In genomic region chr15:65089206-65089824, GRCh38 we compare ENCODE assay signal across 10 cellular contexts. TPM values are rescaled to one million over a fixed set of nuclear protein-coding genes. Genes with fewer than 3 reads are reported as not detected.
DNase-seq lines count a peak whose midpoint lies in the region; ATAC-seq and TF ChIP-seq lines count a peak whose summit lies in the region.
"Had no signal": no experiment of that assay in that cellular context is flagged by ENCODE, and none has a peak within 500 bp of the region (broad histone marks: within the 10 kb centered on the region; RNA-seq: fewer than 3 reads in every experiment).

No MANE protein-coding gene starts in this region.

- H3K4me3 ChIP-seq in AG04450 (ENCODE audit: low read depth, low read length) (no peak overlapping the region), endodermal cell (ENCODE audit: low read length) (peak overlapping the region; percentile 12)

- CTCF ChIA-PET in AG04450 (lab: Charles Lee): interaction anchor here (0.7 to 2.1 kb wide), 2 partner anchors 12 to 31 kb away, joined by 3 to 10 read pairs; no protein-coding TSS in a partner anchor

- H3K27ac Mint-ChIP-seq in endodermal cell: peak overlapping the region; percentile 64

- H3K9me3 ChIP-seq in AG04450 (ENCODE audit: control insufficient read depth, insufficient read depth, low read length): no peaks in the 10 kb centered on the region
- no peaks in the 10 kb centered on the region for H3K9me3 ChIP-seq in endodermal cell (ENCODE audit: control insufficient read depth, low read length)

- intact Hi-C loops in sciatic nerve (cut with DNase I): no loop called here

- H3K4me1 Mint-ChIP-seq in endodermal cell: peaks cover 46% of the 10 kb centered on the region

- no peak overlapping the region for H3K9ac ChIP-seq in endodermal cell (ENCODE audit: extremely low read depth, low read length, poor library complexity, severe bottlenecking)

- DNase-seq in AG04450 (ENCODE audit: low read depth, low spot score) (peak; percentile 59), endodermal cell (no peak), left kidney (ENCODE audit: low read depth, low spot score) (peak; percentile 49), sciatic nerve (ENCODE audit: low spot score) (no peak), RPMI8226 (no peak)
- DNase-seq: activated naive CD4-positive, alpha-beta T cell treated with Interleukin-2 at 50 U/mL for 16 hours; Calu3 had no signal

- H3K27ac ChIP-seq in AG04450 (ENCODE audit: low read depth, low read length): no peak overlapping the region
- no peak overlapping the region for H3K27ac ChIP-seq in endodermal cell (ENCODE audit: low read depth, low read length)

- no peaks in the 10 kb centered on the region for H3K36me3 ChIP-seq in endodermal cell (ENCODE audit: control insufficient read depth, insufficient read depth, low read length)

- peaks cover 25% of the 10 kb centered on the region for H3K4me1 ChIP-seq in endodermal cell (ENCODE audit: control insufficient read depth, insufficient read depth, low read length)

- peak overlapping the region; percentile 26 for H3K4me3 Mint-ChIP-seq in endodermal cell

- 79 to 83% methylated on average over 2 to 5 of the region's 5 CpGs for WGBS in endodermal cell (ENCODE audit: insufficient coverage in 1 of 2, insufficient read length in 1 of 2), 2 experiments

- peaks cover 11% of the 10 kb centered on the region for H3K27me3 ChIP-seq in AG04450 (ENCODE audit: control insufficient read depth, insufficient read depth, low read length)
- no peaks in the 10 kb centered on the region for H3K27me3 ChIP-seq in endodermal cell (ENCODE audit: control insufficient read depth, insufficient read depth, low read length, poor library complexity, severe bottlenecking)

- TF ChIP-seq CTCF in AG04450 (IDR thresholded peaks at IDR 0.05; ENCODE audit: low read depth, low read length) (no peak), endodermal cell (conservative IDR thresholded peaks at IDR 0.05) (no peak)

- H3K9me3 Mint-ChIP-seq in endodermal cell: no peaks in the 10 kb centered on the region

- POLR2A ChIA-PET in AG04450 (lab: Yijun Ruan, JAX): interaction anchor here (0.6 to 3.3 kb wide), 4 partner anchors 12 to 98 kb away, joined by 3 to 23 read pairs (median 6); partner anchors contain the start of gene RASL12

- H3K27me3 Mint-ChIP-seq in endodermal cell (ENCODE audit: insufficient read depth): peaks cover 18% of the 10 kb centered on the region

- no peaks in the 10 kb centered on the region for H3K36me3 Mint-ChIP-seq in endodermal cell (ENCODE audit: low read depth)

- peak; percentile 68 for ATAC-seq in sciatic nerve
- no peak for ATAC-seq in HG02970 (IDR thresholded peaks at IDR 0.05; ENCODE audit: low FRiP score, unreplicated experiment)
- ATAC-seq in GM19035 (IDR thresholded peaks at IDR 0.05; ENCODE audit: unreplicated experiment): no peak
- no peak for ATAC-seq in GM21528 (IDR thresholded peaks at IDR 0.05; ENCODE audit: low FRiP score, unreplicated experiment)

RNA-seq across cellular contexts. Expression of gene KBTBD13, which starts 12.8 kb away (rescaled TPM):
- not detected in 2 replicates for polyA plus RNA-seq in AG04450 (2011; rRNA removed)
- polyA minus RNA-seq in AG04450 (2011; rRNA and poly(A)+ RNA removed): 0.09 TPM in 1 of 2 replicates, not detected in the other
- total RNA-seq in endodermal cell: not detected
- polyA plus RNA-seq in endodermal cell (2013, experiment 1 of 2): not detected
- polyA plus RNA-seq in endodermal cell (2013, experiment 2 of 2): not detected
- total RNA-seq in sciatic nerve: 0.27 TPM
- total RNA-seq: Calu3 had no signal

RNA-seq across cellular contexts. Expression of gene RASL12, which starts 21.5 kb away (rescaled TPM):
- 11.4 and 13.8 TPM in 2 replicates for polyA plus RNA-seq in AG04450 (2011; rRNA removed)
- 13.9 and 21.2 TPM in 2 replicates for polyA minus RNA-seq in AG04450 (2011; rRNA and poly(A)+ RNA removed)
- 10 to 100 TPM; 27.2 TPM for total RNA-seq in endodermal cell
- 11.5 TPM for polyA plus RNA-seq in endodermal cell (2013, experiment 1 of 2)
- 11.1 TPM for polyA plus RNA-seq in endodermal cell (2013, experiment 2 of 2)
- 23.0 TPM for total RNA-seq in sciatic nerve

RNA-seq across cellular contexts. Expression of gene UBAP1L, which starts 25.7 kb away (rescaled TPM):
- 0.46 and 0.55 TPM in 2 replicates for polyA plus RNA-seq in AG04450 (2011; rRNA removed)
- 1.4 TPM in 2 replicates for polyA minus RNA-seq in AG04450 (2011; rRNA and poly(A)+ RNA removed)
- total RNA-seq in endodermal cell: 1 to 10 TPM; 3.4 to 4.2 TPM
- 2.7 TPM for polyA plus RNA-seq in endodermal cell (2013, experiment 1 of 2)
- 3.1 TPM for polyA plus RNA-seq in endodermal cell (2013, experiment 2 of 2)
- total RNA-seq in sciatic nerve: 13.4 TPM

RNA-seq across cellular contexts. Expression of gene SLC51B, which starts 44.1 kb away (rescaled TPM):
- 0.50 and 0.61 TPM in 2 replicates for polyA plus RNA-seq in AG04450 (2011; rRNA removed)
- polyA minus RNA-seq in AG04450 (2011; rRNA and poly(A)+ RNA removed): 0.48 TPM in 1 of 2 replicates, not detected in the other
- total RNA-seq in endodermal cell: not detected
- polyA plus RNA-seq in endodermal cell (2013, experiment 1 of 2): not detected
- polyA plus RNA-seq in endodermal cell (2013, experiment 2 of 2): not detected
- total RNA-seq in sciatic nerve: 0.53 TPM
- total RNA-seq: Calu3 had no signal

RNA-seq across cellular contexts. Expression of gene PDCD7, which starts 44.3 kb away (rescaled TPM):
- polyA plus RNA-seq in AG04450 (2011; rRNA removed): 15.8 and 18.0 TPM in 2 replicates
- 16.8 and 17.3 TPM in 2 replicates for polyA minus RNA-seq in AG04450 (2011; rRNA and poly(A)+ RNA removed)
- total RNA-seq in endodermal cell: 10 to 100 TPM; 25.4 to 33.1 TPM
- 25.7 TPM for polyA plus RNA-seq in endodermal cell (2013, experiment 1 of 2)
- 20.7 TPM for polyA plus RNA-seq in endodermal cell (2013, experiment 2 of 2)
- total RNA-seq in sciatic nerve: 29.6 TPM

Comparison
In these comparisons a context has a peak if more than half of its experiments do, and no peak if none do; other contexts are left out.
1. DNase-seq: peak in AG04450 (single experiment) and left kidney (single experiment); none in endodermal cell (single experiment), sciatic nerve (single experiment) and RPMI8226 (single experiment).